ENCODE assay signal across 11 cellular contexts in the genomic region with DNA sequence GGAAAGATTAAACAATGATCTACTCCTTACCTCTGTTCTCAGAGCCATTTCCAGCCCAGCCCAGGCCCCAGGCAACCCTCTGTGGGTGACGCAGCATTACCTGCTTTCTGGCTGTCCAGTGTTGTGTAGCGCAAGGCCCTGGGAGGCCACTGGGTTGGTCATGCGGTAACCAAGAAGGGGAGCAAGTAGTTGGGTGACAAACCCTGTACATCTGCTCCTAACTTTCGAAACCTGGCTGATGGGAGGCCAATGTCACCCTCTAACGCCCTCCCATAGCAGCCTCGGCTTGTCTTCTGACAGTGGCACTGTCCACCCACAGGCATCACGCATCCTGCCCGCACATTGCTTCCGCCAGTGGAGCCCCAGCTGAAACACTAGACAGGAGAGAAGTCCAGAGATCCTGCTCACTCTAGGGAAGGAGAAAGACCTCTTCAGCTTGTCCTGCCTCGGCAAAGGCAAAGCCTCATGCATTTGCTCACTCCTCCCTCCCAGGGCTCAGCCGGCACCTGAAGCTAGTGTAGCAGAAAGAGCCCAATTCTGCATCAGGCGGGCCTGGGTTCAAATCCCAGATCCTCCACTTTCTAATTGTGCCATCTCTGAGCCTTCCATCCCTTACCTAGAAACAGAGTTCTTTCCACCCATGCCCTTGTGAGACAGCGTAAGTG.
"Had no signal": no experiment of that assay in that cellular context is flagged by ENCODE, and none has a peak within 500 bp of the region (broad histone marks: within the 10 kb centered on the region; RNA-seq: fewer than 3 reads in every experiment).

No MANE protein-coding gene starts in this region.

- H3K36me3 ChIP-seq: breast epithelium, heart left ventricle, thoracic aorta had no signal

- H3K4me1 Mint-ChIP-seq: stimulated activated naive CD8-positive, alpha-beta T cell treated with anti-CD3 and anti-CD28 coated beads, Interleukin-15, amount 100 ng/mL, for 72 hours had no signal

- H3K9me3 ChIP-seq: thoracic aorta had no signal

- H3K27ac Mint-ChIP-seq: activated naive CD4-positive, alpha-beta T cell treated with anti-CD3 and anti-CD28 coated beads, Interleukin-2, amount 50 U/mL, for 72 hours had no signal

- H3K27ac ChIP-seq: breast epithelium, foreskin keratinocyte, heart left ventricle, SK-N-MC, thoracic aorta had no signal

- H3K27me3 ChIP-seq: breast epithelium, foreskin keratinocyte, heart left ventricle had no signal

- DNase-seq: aorta; foreskin keratinocyte; left ventricle myocardium superior; stimulated activated CD4-positive, alpha-beta T cell treated with anti-CD3 and anti-CD28 coated beads, Interleukin-15, amount 100 ng/mL, for 24 hours; stimulated activated CD4-positive, alpha-beta T cell treated with anti-CD3 and anti-CD28 coated beads, Interleukin-4, amount 100 ng/mL, for 24 hours; stimulated activated naive CD8-positive, alpha-beta T cell treated with anti-CD3 and anti-CD28 coated beads, Interleukin-15, amount 100 ng/mL, for 72 hours had no signal

- H3K4me1 ChIP-seq: breast epithelium, foreskin keratinocyte, heart left ventricle had no signal

- H3K4me3 Mint-ChIP-seq: stimulated activated naive CD8-positive, alpha-beta T cell treated with anti-CD3 and anti-CD28 coated beads, Interleukin-15, amount 100 ng/mL, for 72 hours had no signal

- H3K4me3 ChIP-seq: breast epithelium, heart left ventricle, SK-N-MC, thoracic aorta had no signal
